27 cellular contexts compared by ENCODE assay signal in genomic region chr7:155147172-155147571, GRCh38.
"Had no signal": no experiment of that assay in that cellular context is flagged by ENCODE, and none has a peak within 500 bp of the region (broad histone marks: within the 10 kb centered on the region; RNA-seq: fewer than 3 reads in every experiment).

No MANE protein-coding gene starts in this region.

- H3K9me3 ChIP-seq: suprapubic skin, testis, thoracic aorta, thyroid gland, tibial artery, transverse colon, upper lobe of left lung, upper lobe of right lung, uterus, vagina had no signal

- H3K4me1 ChIP-seq: stomach, suprapubic skin, testis, thyroid gland, tibial artery, tibial nerve, transverse colon, upper lobe of left lung, upper lobe of right lung, uterus, vagina had no signal

- H3K4me3 ChIP-seq: stomach, suprapubic skin, testis, thoracic aorta, thyroid gland, tibial artery, tibial nerve, transverse colon, upper lobe of left lung, upper lobe of right lung, uterus, vagina had no signal

- DNase-seq: stimulated activated CD4-positive, alpha-beta T cell treated with anti-CD3 and anti-CD28 coated beads, Interleukin-2, amount 100 ng/mL, for 48 hours; stimulated activated CD4-positive, alpha-beta T cell treated with anti-CD3 and anti-CD28 coated beads, Interleukin-4, amount 100 ng/mL, for 1 hour; stimulated activated CD4-positive, alpha-beta T cell treated with anti-CD3 and anti-CD28 coated beads, Interleukin-4, amount 100 ng/mL, for 24 hours; stimulated activated CD4-positive, alpha-beta T cell treated with anti-CD3 and anti-CD28 coated beads, Interleukin-4, amount 100 ng/mL, for 4 hours; stimulated activated CD8-positive, alpha-beta memory T cell treated with anti-CD3 and anti-CD28 coated beads, Interleukin-4, amount 100 ng/mL, for 48 hours; stimulated activated naive B cell treated with anti-CD40 and anti-IgM and Interleukin-4, amounts not matched to agents 10 μg/mL and 1 μg/mL and 100 μg/mL, for 72 hours; stimulated activated naive CD4-positive, alpha-beta T cell; stimulated activated naive CD4-positive, alpha-beta T cell treated with Interleukin-2 at 50 U/mL for 16 hours; stimulated activated naive CD8-positive, alpha-beta T cell treated with anti-CD3 and anti-CD28 coated beads, Interleukin-15, amount 100 ng/mL, for 72 hours; stimulated activated naive CD8-positive, alpha-beta T cell treated with anti-CD3 and anti-CD28 coated beads, Interleukin-15, Interleukin-2, amounts not matched to agents 100 U/mL and 50 U/mL, for 24 hours; stomach; substantia nigra; testis; thyroid gland; tibial artery; transverse colon; trophoblast cell; upper lobe of left lung; upper lobe of right lung; uterus had no signal

- H3K27me3 ChIP-seq: testis, thyroid gland, tibial nerve, transverse colon, upper lobe of left lung, uterus, vagina had no signal

- FAIRE-seq: urothelium cell line had no signal

- H3K27ac ChIP-seq: stomach, suprapubic skin, testis, thoracic aorta, thyroid gland, tibial artery, tibial nerve, transverse colon, upper lobe of left lung, upper lobe of right lung, uterus, vagina had no signal

- H3K36me3 ChIP-seq: stomach, suprapubic skin, thoracic aorta, thyroid gland, tibial artery, tibial nerve, transverse colon, upper lobe of left lung, upper lobe of right lung, uterus, vagina had no signal

- ATAC-seq: stimulated activated effector memory CD8-positive, alpha-beta T cell treated with anti-CD3 and anti-CD28 coated beads, Interleukin-12 subunit alpha, Interleukin-12 subunit beta, amount 100 ng/mL, for 72 hours; stimulated activated memory B cell treated with anti-CD40 and anti-IgM and Interleukin-4, amounts not matched to agents 10 μg/mL and 1 μg/mL and 100 μg/mL, for 72 hours; stimulated activated naive B cell treated with anti-CD40 and anti-IgM and Interleukin-4, amounts not matched to agents 10 μg/mL and 1 μg/mL and 100 μg/mL, for 72 hours; stimulated activated naive CD8-positive, alpha-beta T cell treated with anti-CD3 and anti-CD28 coated beads, Interleukin-15, amount 100 ng/mL, for 72 hours; stimulated activated naive CD8-positive, alpha-beta T cell treated with anti-CD3 and anti-CD28 coated beads, Interleukin-15, Interleukin-2, amounts not matched to agents 100 U/mL and 50 U/mL, for 24 hours; upper lobe of right lung had no signal
